ENCODE assay signal across 6 cellular contexts in genomic region chr19:17394891-17395415, GRCh38. TPM values are rescaled to one million over a fixed set of nuclear protein-coding genes. Genes with fewer than 3 reads are reported as not detected.
DNase-seq lines count a peak whose midpoint lies in the region; ATAC-seq and TF ChIP-seq lines count a peak whose summit lies in the region.

No MANE protein-coding gene starts in this region.

- H3K27me3 Mint-ChIP-seq in CD4-positive, alpha-beta memory T cell, result no peaks in the 10 kb centered on the region
- H3K27me3 Mint-ChIP-seq in activated T-helper 1 cell treated with anti-CD3 and anti-CD28 coated beads, Interleukin-12 subunit alpha, Interleukin-12 subunit beta, Interleukin-2, Interleukin-4 antibody, amounts not matched to agents 30 ng/mL and 10 ng/mL and 1 ng/mL, durations not matched to agents 14 hours and 24 hours and 36 hours (ENCODE audit: insufficient read depth), result peaks cover 3% of the 10 kb centered on the region

- intact Hi-C loops in CD4-positive, alpha-beta memory T cell (cut with micrococcal nuclease), result loop anchor here (1.0 to 5.0 kb wide), 4 partner anchors 53 to 328 kb away; partner anchors contain the start of gene TMEM221
- intact Hi-C loops in activated T-helper 1 cell treated with anti-CD3 and anti-CD28 coated beads, Interleukin-12 subunit alpha, Interleukin-12 subunit beta, Interleukin-2, Interleukin-4 antibody, amounts not matched to agents 30 ng/mL and 10 ng/mL and 1 ng/mL, durations not matched to agents 14 hours and 24 hours and 36 hours (cut with micrococcal nuclease), result loop anchor here (1.0 kb wide), 2 partner anchors 8 to 71 kb away; no protein-coding TSS in a partner anchor

- no peak for TF ChIP-seq EP300 in tibial nerve (IDR thresholded peaks at IDR 0.05)

- CTCF ChIA-PET in CD4-positive, alpha-beta memory T cell (lab: Charles Lee; ENCODE audit: partially characterized antibody), result interaction anchor here (1.2 to 4.8 kb wide), 10 partner anchors 9 to 102 kb away, joined by 3 to 50 read pairs (median 8); partner anchors contain the start of genes BST2, MVB12A, NXNL1 and TMEM221

- no peak for TF ChIP-seq POLR2A in tibial nerve (IDR thresholded peaks at IDR 0.05)

- H3K9me3 Mint-ChIP-seq in CD4-positive, alpha-beta memory T cell, result peaks cover 0 to 2% (median 0%) of the 10 kb centered on the region in 8 donors
- H3K9me3 Mint-ChIP-seq in activated T-helper 1 cell treated with anti-CD3 and anti-CD28 coated beads, Interleukin-12 subunit alpha, Interleukin-12 subunit beta, Interleukin-2, Interleukin-4 antibody, amounts not matched to agents 30 ng/mL and 10 ng/mL and 1 ng/mL, durations not matched to agents 14 hours and 24 hours and 36 hours, result no peaks in the 10 kb centered on the region

- H3K9me3 ChIP-seq in CD4-positive, alpha-beta memory T cell (ENCODE audit: control insufficient read depth in 1 of 2, low read length in 2 of 2), result no peaks in the 10 kb centered on the region
- H3K9me3 ChIP-seq in tibial nerve, result peaks cover 0 to 1% (median 0%) of the 10 kb centered on the region in 4 donors

- H3K4me3 Mint-ChIP-seq in CD4-positive, alpha-beta memory T cell, result peak overlapping the region in 2 of 8 donors; percentile 40 to 41
- H3K4me3 Mint-ChIP-seq in activated T-helper 1 cell treated with anti-CD3 and anti-CD28 coated beads, Interleukin-12 subunit alpha, Interleukin-12 subunit beta, Interleukin-2, Interleukin-4 antibody, amounts not matched to agents 30 ng/mL and 10 ng/mL and 1 ng/mL, durations not matched to agents 14 hours and 24 hours and 36 hours, result peak overlapping the region; percentile 31

- peak; percentile 36 to 72 (median 62) for TF ChIP-seq CTCF in tibial nerve (IDR thresholded peaks at IDR 0.05)

- peaks cover 27% of the 10 kb centered on the region for H3K4me1 ChIP-seq in CD4-positive, alpha-beta memory T cell (ENCODE audit: insufficient read depth, low read length)
- peaks cover 0 to 23% (median 5%) of the 10 kb centered on the region in 4 donors for H3K4me1 ChIP-seq in tibial nerve

- H3K36me3 Mint-ChIP-seq in CD4-positive, alpha-beta memory T cell, result peaks cover 0 to 5% of the 10 kb centered on the region in 2 donors
- H3K36me3 Mint-ChIP-seq in activated T-helper 1 cell treated with anti-CD3 and anti-CD28 coated beads, Interleukin-12 subunit alpha, Interleukin-12 subunit beta, Interleukin-2, Interleukin-4 antibody, amounts not matched to agents 30 ng/mL and 10 ng/mL and 1 ng/mL, durations not matched to agents 14 hours and 24 hours and 36 hours (ENCODE audit: low read depth), result peaks cover 4% of the 10 kb centered on the region

- H3K27ac Mint-ChIP-seq in CD4-positive, alpha-beta memory T cell, result peak overlapping the region in 6 of 7 donors; percentile 6 to 87 (median 52)
- H3K27ac Mint-ChIP-seq in activated T-helper 1 cell treated with anti-CD3 and anti-CD28 coated beads, Interleukin-12 subunit alpha, Interleukin-12 subunit beta, Interleukin-2, Interleukin-4 antibody, amounts not matched to agents 30 ng/mL and 10 ng/mL and 1 ng/mL, durations not matched to agents 14 hours and 24 hours and 36 hours, result peak overlapping the region; percentile 41

- no peaks in the 10 kb centered on the region for H3K27me3 ChIP-seq in CD4-positive, alpha-beta memory T cell (ENCODE audit: insufficient read depth, low read length)
- peaks cover 0 to 32% of the 10 kb centered on the region in 2 donors for H3K27me3 ChIP-seq in tibial nerve

- peaks cover 12 to 24% (median 19%) of the 10 kb centered on the region in 4 donors for H3K4me1 Mint-ChIP-seq in CD4-positive, alpha-beta memory T cell
- H3K4me1 Mint-ChIP-seq in activated T-helper 1 cell treated with anti-CD3 and anti-CD28 coated beads, Interleukin-12 subunit alpha, Interleukin-12 subunit beta, Interleukin-2, Interleukin-4 antibody, amounts not matched to agents 30 ng/mL and 10 ng/mL and 1 ng/mL, durations not matched to agents 14 hours and 24 hours and 36 hours (ENCODE audit: low read depth), result peaks cover 20% of the 10 kb centered on the region

- WGBS in tibial nerve, 2 donors, result 22 to 30% methylated on average over 19 of the region's 19 CpGs

- no peak overlapping the region for H3K4me3 ChIP-seq in CD4-positive, alpha-beta memory T cell (ENCODE audit: low read length in 2 of 2)
- H3K4me3 ChIP-seq in tibial nerve, result no peak overlapping the region

- no peak for ATAC-seq in GM19455 (IDR thresholded peaks at IDR 0.05; ENCODE audit: unreplicated experiment)

- POLR2A ChIA-PET in CD4-positive, alpha-beta memory T cell (lab: Charles Lee; ENCODE audit: partially characterized antibody), result interaction anchor here (0.8 to 2.1 kb wide), 5 partner anchors 9 to 70 kb away, joined by 4 to 15 read pairs (median 5); partner anchors contain the start of genes BST2 and MVB12A

- peak overlapping the region; percentile 21 for H3K27ac ChIP-seq in CD4-positive, alpha-beta memory T cell (ENCODE audit: low read depth, low read length)
- no peak overlapping the region for H3K27ac ChIP-seq in tibial nerve

- DNase-seq in CD4-positive, alpha-beta memory T cell, result peak; percentile 24 to 53 (median 46)
- DNase-seq in NCI-H2029 treated with DMSO at 0.1 percent for 48 hours (lab: John Stamatoyannopoulos, UW) (peak; percentile 20), iris pigment epithelial cell (ENCODE audit: low read depth) (peak; percentile 38), tibial nerve (ENCODE audit: low spot score in 2 of 2) (peak; percentile 40 to 73)
- DNase-seq in activated T-helper 1 cell treated with anti-CD3 and anti-CD28 coated beads, Interleukin-12 subunit alpha, Interleukin-12 subunit beta, Interleukin-2, Interleukin-4 antibody, amounts not matched to agents 30 ng/mL and 10 ng/mL and 1 ng/mL, durations not matched to agents 14 hours and 24 hours and 36 hours (ENCODE audit: low spot score), result peak; percentile 47

- no peaks in the 10 kb centered on the region for H3K36me3 ChIP-seq in CD4-positive, alpha-beta memory T cell (ENCODE audit: insufficient read depth, low read length)
- no peaks in the 10 kb centered on the region for H3K36me3 ChIP-seq in tibial nerve

RNA-seq across cellular contexts. Expression of gene CCDC194, which starts 1.0 kb away (rescaled TPM):
- total RNA-seq in CD4-positive, alpha-beta memory T cell, result 1 to 10 TPM; 2.5 to 3.3 TPM
- not detected for polyA plus RNA-seq in CD4-positive, alpha-beta memory T cell
- 1.9 and 2.6 TPM in 2 replicates for total RNA-seq in activated T-helper 1 cell treated with anti-CD3 and anti-CD28 coated beads, Interleukin-12 subunit alpha, Interleukin-12 subunit beta, Interleukin-2, Interleukin-4 antibody, amounts not matched to agents 30 ng/mL and 10 ng/mL and 1 ng/mL, durations not matched to agents 14 hours and 24 hours and 36 hours
- total RNA-seq in tibial nerve, result 1 to 10 TPM in 2 of 4 donors, under 1 TPM in 1, not detected in 1; 0.63 to 4.5 (median 2.0) TPM

RNA-seq across cellular contexts. Expression of gene BST2, which starts 10.5 kb away (rescaled TPM):
- total RNA-seq in CD4-positive, alpha-beta memory T cell, result 10 to 100 TPM; 55.9 TPM
- 100 to 1,000 TPM; 143 to 173 TPM for polyA plus RNA-seq in CD4-positive, alpha-beta memory T cell
- 146 and 148 TPM in 2 replicates for total RNA-seq in activated T-helper 1 cell treated with anti-CD3 and anti-CD28 coated beads, Interleukin-12 subunit alpha, Interleukin-12 subunit beta, Interleukin-2, Interleukin-4 antibody, amounts not matched to agents 30 ng/mL and 10 ng/mL and 1 ng/mL, durations not matched to agents 14 hours and 24 hours and 36 hours
- total RNA-seq in tibial nerve, result 10 to 100 TPM; 71.0 to 77.4 (median 72.2) TPM

RNA-seq across cellular contexts. Expression of gene PLVAP, which starts 17.8 kb away (rescaled TPM):
- under 1 TPM in 1 of 2 experiments, not detected in 1; 0.23 TPM for total RNA-seq in CD4-positive, alpha-beta memory T cell
- polyA plus RNA-seq in CD4-positive, alpha-beta memory T cell, result not detected
- total RNA-seq in activated T-helper 1 cell treated with anti-CD3 and anti-CD28 coated beads, Interleukin-12 subunit alpha, Interleukin-12 subunit beta, Interleukin-2, Interleukin-4 antibody, amounts not matched to agents 30 ng/mL and 10 ng/mL and 1 ng/mL, durations not matched to agents 14 hours and 24 hours and 36 hours, result 0.08 TPM in 1 of 2 replicates, not detected in the other
- total RNA-seq in tibial nerve, result 100 to 1,000 TPM in 1 of 4 donors, 10 to 100 TPM in 3; 21.8 to 142 (median 78.8) TPM

RNA-seq across cellular contexts. Expression of gene MVB12A, which starts 24.9 kb away (rescaled TPM):
- 10 to 100 TPM; 35.4 to 38.0 TPM for total RNA-seq in CD4-positive, alpha-beta memory T cell
- 10 to 100 TPM; 29.5 to 32.6 TPM for polyA plus RNA-seq in CD4-positive, alpha-beta memory T cell
- total RNA-seq in activated T-helper 1 cell treated with anti-CD3 and anti-CD28 coated beads, Interleukin-12 subunit alpha, Interleukin-12 subunit beta, Interleukin-2, Interleukin-4 antibody, amounts not matched to agents 30 ng/mL and 10 ng/mL and 1 ng/mL, durations not matched to agents 14 hours and 24 hours and 36 hours, result 40.8 and 42.7 TPM in 2 replicates
- total RNA-seq in tibial nerve, result 10 to 100 TPM; 42.8 to 87.9 (median 51.9) TPM

RNA-seq across cellular contexts. Expression of gene TMEM221, which starts 53.5 kb away (rescaled TPM):
- total RNA-seq in CD4-positive, alpha-beta memory T cell, result not detected
- under 1 TPM in 1 of 2 donors, not detected in 1; 0.09 TPM for polyA plus RNA-seq in CD4-positive, alpha-beta memory T cell
- not detected in 2 replicates for total RNA-seq in activated T-helper 1 cell treated with anti-CD3 and anti-CD28 coated beads, Interleukin-12 subunit alpha, Interleukin-12 subunit beta, Interleukin-2, Interleukin-4 antibody, amounts not matched to agents 30 ng/mL and 10 ng/mL and 1 ng/mL, durations not matched to agents 14 hours and 24 hours and 36 hours
- total RNA-seq in tibial nerve, result 1 to 10 TPM in 1 of 4 donors, under 1 TPM in 2, not detected in 1; 0.21 to 2.0 (median 0.30) TPM

Comparison
In these comparisons a context has a peak if more than half of its experiments do, and no peak if none do; other contexts are left out.
1. RNA of gene PLVAP, which starts 17.8 kb away (total RNA-seq): 21.8 to 142 TPM in tibial nerve; 0.23 TPM in CD4-positive, alpha-beta memory T cell and 0.08 TPM in activated T-helper 1 cell treated with anti-CD3 and anti-CD28 coated beads, Interleukin-12 subunit alpha, Interleukin-12 subunit beta, Interleukin-2, Interleukin-4 antibody, amounts not matched to agents 30 ng/mL and 10 ng/mL and 1 ng/mL, durations not matched to agents 14 hours and 24 hours and 36 hours; every median in the first group is over 10 times any median in the second.
2. Peak in every context shown above with its lines, with median percentiles within 50 percentile points of each other: DNase-seq.